In the genomic region with DNA sequence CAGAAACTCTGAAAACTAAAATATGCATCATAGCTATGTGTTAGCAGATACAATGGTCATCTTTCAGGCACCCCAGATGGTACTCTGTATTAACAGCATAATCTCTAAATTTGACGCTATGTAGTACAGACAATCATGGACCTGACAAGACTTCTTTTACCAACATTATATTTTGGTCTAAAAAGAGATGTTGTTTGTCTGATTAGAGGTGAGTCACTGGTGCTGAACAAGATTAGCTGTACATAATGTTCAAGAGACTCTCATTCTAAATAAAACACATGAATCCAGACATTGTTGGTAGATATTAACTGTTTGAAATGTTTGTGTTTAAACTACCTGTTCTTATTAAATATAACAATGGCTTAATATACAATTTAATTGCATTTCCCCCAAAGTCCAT, we compare ENCODE assay signal across 20 cellular contexts.
"Had no signal": no experiment of that assay in that cellular context is flagged by ENCODE, and none has a peak within 500 bp of the region (broad histone marks: within the 10 kb centered on the region; RNA-seq: fewer than 3 reads in every experiment).

No MANE protein-coding gene starts in this region.

- FAIRE-seq: kidney, urothelium cell line had no signal

- H3K4me3 ChIP-seq: body of pancreas, hepatocyte, left lung, sigmoid colon, tibial artery had no signal

- H3K27me3 ChIP-seq: body of pancreas, hepatocyte, left lung, sigmoid colon, tibial artery had no signal

- H3K4me1 ChIP-seq: body of pancreas, left lung, parathyroid adenoma, sigmoid colon, tibial artery had no signal

- H3K9me3 ChIP-seq: left lung, sigmoid colon, tibial artery had no signal

- DNase-seq: activated CD4-positive, alpha-beta T cell treated with anti-CD3 and anti-CD28 coated beads, Interleukin-2, amount 50 U/mL, for 48 hours; activated CD8-positive, alpha-beta memory T cell treated with anti-CD3 and anti-CD28 coated beads, Interleukin-2, amount 10 ng/mL, durations not matched to agents 7 days and 5 days; activated effector memory CD4-positive, alpha-beta T cell treated with Interleukin-2 at 50 U/mL for 16 hours; activated T-cell treated with anti-CD3 and anti-CD28 coated beads, Interleukin-2, amount 50 U/mL, for 1 hour; amniotic stem cell; body of pancreas; cerebellar nuclear complex; effector memory CD8-positive, alpha-beta T cell; kidney; left lung; naive thymus-derived CD8-positive, alpha-beta T cell; sigmoid colon; stimulated activated CD4-positive, alpha-beta T cell treated with anti-CD3 and anti-CD28 coated beads, Interleukin-12 subunit alpha, Interleukin-12 subunit beta, amount 100 ng/mL, for 4 hours; stimulated activated CD4-positive, alpha-beta T cell treated with anti-CD3 and anti-CD28 coated beads, Interleukin-2, amount 100 ng/mL, for 24 hours; T-helper 17 cell; tibial artery; WERI-Rb-1 had no signal

- H3K9ac ChIP-seq: parathyroid adenoma had no signal

- H3K79me2 ChIP-seq: hepatocyte, parathyroid adenoma had no signal

- H3K27ac ChIP-seq: body of pancreas, hepatocyte, left lung, parathyroid adenoma, sigmoid colon, tibial artery, WERI-Rb-1 had no signal

- H3K4me2 ChIP-seq: hepatocyte had no signal

- H2AFZ ChIP-seq: hepatocyte, parathyroid adenoma had no signal

- ATAC-seq: activated CD8-positive, alpha-beta memory T cell treated with anti-CD3 and anti-CD28 coated beads, Interleukin-2, amount 10 ng/mL, durations not matched to agents 7 days and 5 days; body of pancreas; effector memory CD8-positive, alpha-beta T cell; left lung; naive thymus-derived CD8-positive, alpha-beta T cell; T-helper 17 cell had no signal

- H3K36me3 ChIP-seq: left lung, sigmoid colon, tibial artery, WERI-Rb-1 had no signal
